ENCODE assay signal across 11 cellular contexts in the genomic region with DNA sequence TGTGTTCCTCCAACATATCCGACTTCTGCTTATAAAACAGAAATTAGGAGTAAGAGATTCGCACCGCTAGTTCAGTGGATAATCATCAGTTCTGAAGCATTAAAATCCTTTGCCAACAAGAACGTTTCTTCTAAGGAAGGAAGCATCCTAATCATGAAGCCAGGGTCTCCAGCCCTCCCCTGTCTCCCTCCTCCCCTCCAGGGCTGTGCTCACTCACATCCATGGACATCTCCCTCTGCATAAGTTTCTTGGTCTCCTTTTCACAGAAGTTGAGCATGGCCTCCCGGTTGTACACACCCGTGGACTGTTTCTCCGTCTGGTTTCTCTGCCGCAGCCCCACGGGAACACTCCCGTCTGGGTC. TPM values are rescaled to one million over a fixed set of nuclear protein-coding genes. Genes with fewer than 3 reads are reported as not detected.
DNase-seq lines count a peak whose midpoint lies in the region; ATAC-seq and TF ChIP-seq lines count a peak whose summit lies in the region.
"Had no signal": no experiment of that assay in that cellular context is flagged by ENCODE, and none has a peak within 500 bp of the region (broad histone marks: within the 10 kb centered on the region; RNA-seq: fewer than 3 reads in every experiment).

No MANE protein-coding gene starts in this region.

- no peak for TF ChIP-seq POLR2A in breast epithelium (IDR thresholded peaks at IDR 0.05)

- POLR2A ChIA-PET in MCF 10A (lab: Yijun Ruan, JAX) = interaction anchor here (1.0 to 2.7 kb wide), 2 partner anchors 10 to 50 kb away, joined by 3 to 19 read pairs; a partner anchor contains a TSS

- no peak overlapping the region for H3K4me3 Mint-ChIP-seq in MCF 10A (ENCODE audit: unreplicated experiment)
- no peak overlapping the region for H3K4me3 Mint-ChIP-seq in activated T-helper 17 cell treated with anti-CD3 and anti-CD28 coated beads, Interleukin-2, amount 50 U/mL, for 72 hours

- H3K9me3 Mint-ChIP-seq in MCF 10A (ENCODE audit: unreplicated experiment) = no peaks in the 10 kb centered on the region
- no peaks in the 10 kb centered on the region for H3K9me3 Mint-ChIP-seq in activated T-helper 17 cell treated with anti-CD3 and anti-CD28 coated beads, Interleukin-2, amount 50 U/mL, for 72 hours

- TF ChIP-seq CTCF in breast epithelium (IDR thresholded peaks at IDR 0.05) = no peak
- no peak for TF ChIP-seq CTCF in MCF 10A (IDR thresholded peaks at IDR 0.05; ENCODE audit: unreplicated experiment)
- no peak for TF ChIP-seq CTCF in left ventricle myocardium inferior (IDR thresholded peaks at IDR 0.05; ENCODE audit: borderline replicate concordance)
- TF ChIP-seq CTCF in omental fat pad (IDR thresholded peaks at IDR 0.05) = no peak

- ATAC-seq in omental fat pad (ENCODE audit: low FRiP score) (peak; percentile 15), aorta (ENCODE audit: low FRiP score) (peak; percentile 3)
- ATAC-seq in activated T-helper 17 cell treated with anti-CD3 and anti-CD28 coated beads, Interleukin-2, amount 50 U/mL, for 72 hours (replicated peaks) = no peak

- H3K27ac ChIP-seq in breast epithelium (peak overlapping the region; percentile 90 to 92), left ventricle myocardium inferior (replicated peaks) (peak overlapping the region; percentile 75), aorta (ENCODE audit: low read depth in 1 of 2, low read length in 2 of 2) (peak overlapping the region; percentile 86)
- H3K27ac ChIP-seq: BLaER1 had no signal

- no peak overlapping the region for H3K27ac Mint-ChIP-seq in MCF 10A (ENCODE audit: low read depth, unreplicated experiment)
- no peak overlapping the region for H3K27ac Mint-ChIP-seq in activated T-helper 17 cell treated with anti-CD3 and anti-CD28 coated beads, Interleukin-2, amount 50 U/mL, for 72 hours

- H3K4me1 Mint-ChIP-seq in MCF 10A (ENCODE audit: insufficient read depth, unreplicated experiment) = peaks cover 10% of the 10 kb centered on the region
- no peaks in the 10 kb centered on the region for H3K4me1 Mint-ChIP-seq in activated T-helper 17 cell treated with anti-CD3 and anti-CD28 coated beads, Interleukin-2, amount 50 U/mL, for 72 hours

- H3K4me3 ChIP-seq in breast epithelium = peak overlapping the region; percentile 55 to 67 (median 67)
- H3K4me3 ChIP-seq in left ventricle myocardium inferior = peak overlapping the region; percentile 69
- H3K4me3 ChIP-seq in aorta (ENCODE audit: low read length in 2 of 2) = peak overlapping the region; percentile 77 to 100
- H3K4me3 ChIP-seq: BLaER1 had no signal

- H3K27me3 ChIP-seq in breast epithelium = no peaks in the 10 kb centered on the region
- peaks cover 19% of the 10 kb centered on the region for H3K27me3 ChIP-seq in left ventricle myocardium inferior (ENCODE audit: low read depth)
- no peaks in the 10 kb centered on the region for H3K27me3 ChIP-seq in aorta (ENCODE audit: control insufficient read depth in 1 of 2, insufficient read depth in 2 of 2, low read length in 1 of 2)

- CTCF ChIA-PET in MCF 10A (lab: Yijun Ruan, JAX) = interaction anchor here (0.7 to 4.4 kb wide), 11 partner anchors 18 to 190 kb away, joined by 3 to 23 read pairs (median 3); no protein-coding TSS in a partner anchor

- H3K27me3 Mint-ChIP-seq in MCF 10A (ENCODE audit: insufficient read depth, unreplicated experiment) = peaks cover 35% of the 10 kb centered on the region
- H3K27me3 Mint-ChIP-seq in activated T-helper 17 cell treated with anti-CD3 and anti-CD28 coated beads, Interleukin-2, amount 50 U/mL, for 72 hours = peaks cover 45% of the 10 kb centered on the region

- H3K36me3 ChIP-seq in breast epithelium = no peaks in the 10 kb centered on the region
- no peaks in the 10 kb centered on the region for H3K36me3 ChIP-seq in left ventricle myocardium inferior
- H3K36me3 ChIP-seq in aorta (ENCODE audit: control insufficient read depth in 1 of 2, insufficient read depth in 2 of 2, low read length in 1 of 2) = peaks cover 4 to 6% of the 10 kb centered on the region in 2 donors
- H3K36me3 ChIP-seq: BLaER1 had no signal

- intact Hi-C loops in breast epithelium (cut with DNase I; ENCODE audit: low total_unique reads) (no loop called here), MCF 10A (cut with micrococcal nuclease) (no loop called here), left ventricle myocardium inferior (cut with micrococcal nuclease) (no loop called here), aorta (cut with DNase I) (loop anchor here (1.0 to 2.0 kb wide), 4 partner anchors 18 to 51 kb away; no protein-coding TSS in a partner anchor)

- DNase-seq in breast epithelium (ENCODE audit: low spot score in 2 of 2) (no peak), MCF 10A (ENCODE audit: unreplicated experiment) (no peak), left ventricle myocardium inferior (no peak), omental fat pad (ENCODE audit: low spot score) (no peak), aorta (no peak), COLO668 (lab: John Stamatoyannopoulos, UW; ENCODE audit: unreplicated experiment) (no peak), NCI-H2081 treated with DMSO at 0.1 percent for 48 hours (lab: John Stamatoyannopoulos, UW) (no peak)
- DNase-seq: activated T-cell treated with anti-CD3 and anti-CD28 coated beads for 4 hours had no signal

- H3K9me3 ChIP-seq in breast epithelium (no peaks in the 10 kb centered on the region), left ventricle myocardium inferior (replicated peaks) (no peaks in the 10 kb centered on the region), aorta (ENCODE audit: control insufficient read depth, low read length) (no peaks in the 10 kb centered on the region)
- H3K9me3 ChIP-seq: BLaER1 had no signal

- H3K36me3 Mint-ChIP-seq in MCF 10A (ENCODE audit: insufficient read depth, unreplicated experiment) = no peaks in the 10 kb centered on the region
- no peaks in the 10 kb centered on the region for H3K36me3 Mint-ChIP-seq in activated T-helper 17 cell treated with anti-CD3 and anti-CD28 coated beads, Interleukin-2, amount 50 U/mL, for 72 hours (ENCODE audit: low read depth)

- BruUV-seq in MCF 10A (replicated peaks; lab: Mats Ljungman, UMichigan) = no TSS peak

- H3K4me1 ChIP-seq in breast epithelium (no peaks in the 10 kb centered on the region), left ventricle myocardium inferior (peaks cover 30% of the 10 kb centered on the region), aorta (ENCODE audit: control insufficient read depth in 1 of 2, insufficient read depth in 2 of 2, low read length in 2 of 2) (peaks cover 2 to 3% of the 10 kb centered on the region in 2 donors)

- 0 to 1% methylated on average over 10 of the region's 10 CpGs for WGBS in aorta, 2 donors

RNA-seq across cellular contexts. Expression of a gene that starts 0.5 kb away (rescaled TPM):
- 10 to 100 TPM; 60.0 to 92.2 (median 87.2) TPM for total RNA-seq in breast epithelium
- not detected in 2 replicates for total RNA-seq in MCF 10A (2022)
- total RNA-seq in left ventricle myocardium inferior = 9.2 TPM
- 100 to 1,000 TPM in 1 of 4 donors, 10 to 100 TPM in 3; 30.2 to 124 (median 35.8) TPM for total RNA-seq in omental fat pad
- 100 to 1,000 TPM; 347 to 469 TPM for total RNA-seq in aorta
- 100 to 1,000 TPM; 368 to 601 TPM for polyA plus RNA-seq in aorta
- total RNA-seq in activated T-helper 17 cell treated with anti-CD3 and anti-CD28 coated beads, Interleukin-2, amount 50 U/mL, for 72 hours = not detected
- total RNA-seq: SK-MEL-5 had no signal

RNA-seq across cellular contexts. Expression of a gene that starts 9.5 kb away (rescaled TPM):
- total RNA-seq in breast epithelium (10 to 100 TPM; 24.5 to 30.1 (median 26.2) TPM), MCF 10A (2022) (157 and 171 TPM in 2 replicates), left ventricle myocardium inferior (87.5 TPM), omental fat pad (10 to 100 TPM; 19.7 to 55.4 (median 38.4) TPM), aorta (10 to 100 TPM; 29.2 to 48.8 TPM)
- polyA plus RNA-seq in aorta = 10 to 100 TPM; 34.4 to 77.4 TPM
- 10 to 100 TPM; 40.5 to 93.4 TPM for total RNA-seq in activated T-helper 17 cell treated with anti-CD3 and anti-CD28 coated beads, Interleukin-2, amount 50 U/mL, for 72 hours

RNA-seq across cellular contexts. Expression of a gene that starts 36.6 kb away (rescaled TPM):
- total RNA-seq in breast epithelium (10 to 100 TPM; 43.0 to 66.7 (median 57.4) TPM), MCF 10A (2022) (147 and 155 TPM in 2 replicates), left ventricle myocardium inferior (16.6 TPM), omental fat pad (10 to 100 TPM; 37.2 to 77.6 (median 45.8) TPM), aorta (10 to 100 TPM; 28.0 to 43.1 TPM)
- 10 to 100 TPM; 29.1 to 31.6 TPM for polyA plus RNA-seq in aorta
- 10 to 100 TPM; 36.9 to 39.8 TPM for total RNA-seq in activated T-helper 17 cell treated with anti-CD3 and anti-CD28 coated beads, Interleukin-2, amount 50 U/mL, for 72 hours

RNA-seq across cellular contexts. Expression of a gene that starts 57.1 kb away (rescaled TPM):
- total RNA-seq in breast epithelium = 10 to 100 TPM; 15.7 to 21.9 (median 20.3) TPM
- total RNA-seq in MCF 10A (2022) = 7.6 and 20.9 TPM in 2 replicates
- total RNA-seq in left ventricle myocardium inferior = 191 TPM
- 10 to 100 TPM; 11.0 to 23.3 (median 13.0) TPM for total RNA-seq in omental fat pad
- total RNA-seq in aorta = 10 to 100 TPM; 30.6 to 39.9 TPM
- polyA plus RNA-seq in aorta = 10 to 100 TPM; 76.1 to 93.1 TPM
- 1 to 10 TPM in 1 of 2 donors, under 1 TPM in 1; 0.69 to 1.6 TPM for total RNA-seq in activated T-helper 17 cell treated with anti-CD3 and anti-CD28 coated beads, Interleukin-2, amount 50 U/mL, for 72 hours

Comparison
In these comparisons a context has a peak if more than half of its experiments do, and no peak if none do; other contexts are left out.
1. RNA of a gene that starts 0.5 kb away (total RNA-seq): 347 to 469 TPM in aorta, 60.0 to 92.2 TPM in breast epithelium, 30.2 to 124 TPM in omental fat pad and 9.2 TPM in left ventricle myocardium inferior (single experiment); not detected in MCF 10A and not detected in activated T-helper 17 cell treated with anti-CD3 and anti-CD28 coated beads, Interleukin-2, amount 50 U/mL, for 72 hours; every median in the first group is over 10 times any median in the second.
2. intact Hi-C loops: an anchor here in aorta (1.0 to 2.0 kb wide); none called in breast epithelium, MCF 10A and left ventricle myocardium inferior.
3. Peak in every context shown above with its lines, with median percentiles within 50 percentile points of each other: H3K27ac ChIP-seq and H3K4me3 ChIP-seq.